Comparison of ENCODE assay signal across 2 cellular contexts in the genomic region with DNA sequence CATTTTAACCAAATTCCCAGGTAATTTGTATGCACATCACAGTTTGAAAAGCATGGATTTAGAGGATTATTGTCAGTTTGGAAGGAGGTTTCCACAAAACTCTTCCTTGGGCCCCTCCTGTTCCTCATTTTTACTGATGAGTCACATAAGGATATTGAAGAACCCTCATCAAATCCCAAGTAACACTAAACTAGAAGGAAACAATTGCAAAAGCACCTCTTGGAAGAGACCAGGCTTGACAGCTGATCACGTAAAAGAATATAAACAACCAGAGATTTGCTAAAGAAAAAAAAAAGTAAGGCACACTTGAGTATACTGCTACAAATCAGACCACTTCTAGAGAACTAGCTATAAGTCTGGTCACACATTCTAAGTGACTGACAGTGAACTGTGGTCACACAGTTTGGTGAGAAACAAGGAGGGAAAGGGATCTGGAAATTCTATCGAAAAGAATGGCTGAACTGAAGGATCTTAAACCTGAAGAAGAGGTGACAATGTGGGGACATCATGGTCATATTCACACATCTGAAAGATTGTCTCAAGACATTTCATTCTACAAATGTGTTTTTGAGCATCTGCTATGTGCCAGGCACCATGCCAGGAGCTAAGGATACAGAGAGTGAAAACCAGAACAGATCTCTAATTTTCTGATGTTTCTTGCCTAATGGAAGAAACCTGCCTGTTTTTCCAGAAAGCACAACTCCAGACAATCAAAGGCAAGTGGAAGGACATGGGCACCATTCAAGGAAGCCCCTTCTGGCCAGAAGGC.
TF ChIP-seq lines count a peak whose summit lies in the region.

No MANE protein-coding gene starts in this region.

TF ChIP-seq in SK-N-SH treated with all-trans-retinoic acid at 6 μM for 48 hours, 23 proteins besides CTCF, POLR2A, EP300 and RAD21 (continued from another document):
- TF ChIP-seq, protein P1, sequence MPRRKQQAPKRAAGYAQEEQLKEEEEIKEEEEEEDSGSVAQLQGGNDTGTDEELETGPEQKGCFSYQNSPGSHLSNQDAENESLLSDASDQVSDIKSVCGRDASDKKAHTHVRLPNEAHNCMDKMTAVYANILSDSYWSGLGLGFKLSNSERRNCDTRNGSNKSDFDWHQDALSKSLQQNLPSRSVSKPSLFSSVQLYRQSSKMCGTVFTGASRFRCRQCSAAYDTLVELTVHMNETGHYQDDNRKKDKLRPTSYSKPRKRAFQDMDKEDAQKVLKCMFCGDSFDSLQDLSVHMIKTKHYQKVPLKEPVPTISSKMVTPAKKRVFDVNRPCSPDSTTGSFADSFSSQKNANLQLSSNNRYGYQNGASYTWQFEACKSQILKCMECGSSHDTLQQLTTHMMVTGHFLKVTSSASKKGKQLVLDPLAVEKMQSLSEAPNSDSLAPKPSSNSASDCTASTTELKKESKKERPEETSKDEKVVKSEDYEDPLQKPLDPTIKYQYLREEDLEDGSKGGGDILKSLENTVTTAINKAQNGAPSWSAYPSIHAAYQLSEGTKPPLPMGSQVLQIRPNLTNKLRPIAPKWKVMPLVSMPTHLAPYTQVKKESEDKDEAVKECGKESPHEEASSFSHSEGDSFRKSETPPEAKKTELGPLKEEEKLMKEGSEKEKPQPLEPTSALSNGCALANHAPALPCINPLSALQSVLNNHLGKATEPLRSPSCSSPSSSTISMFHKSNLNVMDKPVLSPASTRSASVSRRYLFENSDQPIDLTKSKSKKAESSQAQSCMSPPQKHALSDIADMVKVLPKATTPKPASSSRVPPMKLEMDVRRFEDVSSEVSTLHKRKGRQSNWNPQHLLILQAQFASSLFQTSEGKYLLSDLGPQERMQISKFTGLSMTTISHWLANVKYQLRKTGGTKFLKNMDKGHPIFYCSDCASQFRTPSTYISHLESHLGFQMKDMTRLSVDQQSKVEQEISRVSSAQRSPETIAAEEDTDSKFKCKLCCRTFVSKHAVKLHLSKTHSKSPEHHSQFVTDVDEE (CRISPR knock-in tag; IDR thresholded peaks at IDR 0.05), result no peak
- no peak for TF ChIP-seq ZNF8 (CRISPR knock-in tag; IDR thresholded peaks at IDR 0.05)
- TF ChIP-seq SNAI2 (CRISPR knock-in tag; IDR thresholded peaks at IDR 0.05), result no peak
- no peak for TF ChIP-seq TOX (CRISPR knock-in tag; IDR thresholded peaks at IDR 0.05; ENCODE audit: borderline replicate concordance)
- no peak for TF ChIP-seq ZC3H10 (CRISPR knock-in tag; IDR thresholded peaks at IDR 0.05)
- no peak for TF ChIP-seq ZNF565 (CRISPR knock-in tag; conservative IDR thresholded peaks at IDR 0.05; ENCODE audit: low read depth)
- TF ChIP-seq, protein P2, sequence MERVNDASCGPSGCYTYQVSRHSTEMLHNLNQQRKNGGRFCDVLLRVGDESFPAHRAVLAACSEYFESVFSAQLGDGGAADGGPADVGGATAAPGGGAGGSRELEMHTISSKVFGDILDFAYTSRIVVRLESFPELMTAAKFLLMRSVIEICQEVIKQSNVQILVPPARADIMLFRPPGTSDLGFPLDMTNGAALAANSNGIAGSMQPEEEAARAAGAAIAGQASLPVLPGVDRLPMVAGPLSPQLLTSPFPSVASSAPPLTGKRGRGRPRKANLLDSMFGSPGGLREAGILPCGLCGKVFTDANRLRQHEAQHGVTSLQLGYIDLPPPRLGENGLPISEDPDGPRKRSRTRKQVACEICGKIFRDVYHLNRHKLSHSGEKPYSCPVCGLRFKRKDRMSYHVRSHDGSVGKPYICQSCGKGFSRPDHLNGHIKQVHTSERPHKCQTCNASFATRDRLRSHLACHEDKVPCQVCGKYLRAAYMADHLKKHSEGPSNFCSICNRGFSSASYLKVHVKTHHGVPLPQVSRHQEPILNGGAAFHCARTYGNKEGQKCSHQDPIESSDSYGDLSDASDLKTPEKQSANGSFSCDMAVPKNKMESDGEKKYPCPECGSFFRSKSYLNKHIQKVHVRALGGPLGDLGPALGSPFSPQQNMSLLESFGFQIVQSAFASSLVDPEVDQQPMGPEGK (CRISPR knock-in tag; IDR thresholded peaks at IDR 0.05; ENCODE audit: borderline replicate concordance), result no peak
- TF ChIP-seq ZFP30 (CRISPR knock-in tag; IDR thresholded peaks at IDR 0.05), result no peak
- no peak for TF ChIP-seq ISL1 (CRISPR knock-in tag; IDR thresholded peaks at IDR 0.05)
- TF ChIP-seq PPARA (CRISPR knock-in tag; IDR thresholded peaks at IDR 0.05; ENCODE audit: borderline replicate concordance), result no peak
- TF ChIP-seq TCF4 (CRISPR knock-in tag; IDR thresholded peaks at IDR 0.05; ENCODE audit: borderline replicate concordance), result no peak
- no peak for TF ChIP-seq CSDC2 (CRISPR knock-in tag; IDR thresholded peaks at IDR 0.05)
- TF ChIP-seq ZFP3 (CRISPR knock-in tag; IDR thresholded peaks at IDR 0.05), result no peak
- no peak for TF ChIP-seq RARB (CRISPR knock-in tag; IDR thresholded peaks at IDR 0.05)
- TF ChIP-seq ZNF70 (CRISPR knock-in tag; IDR thresholded peaks at IDR 0.05), result no peak
- TF ChIP-seq OSR1 (CRISPR knock-in tag; IDR thresholded peaks at IDR 0.05), result no peak
- TF ChIP-seq, protein P3, sequence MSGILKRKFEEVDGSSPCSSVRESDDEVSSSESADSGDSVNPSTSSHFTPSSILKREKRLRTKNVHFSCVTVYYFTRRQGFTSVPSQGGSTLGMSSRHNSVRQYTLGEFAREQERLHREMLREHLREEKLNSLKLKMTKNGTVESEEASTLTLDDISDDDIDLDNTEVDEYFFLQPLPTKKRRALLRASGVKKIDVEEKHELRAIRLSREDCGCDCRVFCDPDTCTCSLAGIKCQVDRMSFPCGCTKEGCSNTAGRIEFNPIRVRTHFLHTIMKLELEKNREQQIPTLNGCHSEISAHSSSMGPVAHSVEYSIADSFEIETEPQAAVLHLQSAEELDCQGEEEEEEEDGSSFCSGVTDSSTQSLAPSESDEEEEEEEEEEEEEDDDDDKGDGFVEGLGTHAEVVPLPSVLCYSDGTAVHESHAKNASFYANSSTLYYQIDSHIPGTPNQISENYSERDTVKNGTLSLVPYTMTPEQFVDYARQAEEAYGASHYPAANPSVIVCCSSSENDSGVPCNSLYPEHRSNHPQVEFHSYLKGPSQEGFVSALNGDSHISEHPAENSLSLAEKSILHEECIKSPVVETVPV (CRISPR knock-in tag; IDR thresholded peaks at IDR 0.05), result no peak
- TF ChIP-seq, protein P4, sequence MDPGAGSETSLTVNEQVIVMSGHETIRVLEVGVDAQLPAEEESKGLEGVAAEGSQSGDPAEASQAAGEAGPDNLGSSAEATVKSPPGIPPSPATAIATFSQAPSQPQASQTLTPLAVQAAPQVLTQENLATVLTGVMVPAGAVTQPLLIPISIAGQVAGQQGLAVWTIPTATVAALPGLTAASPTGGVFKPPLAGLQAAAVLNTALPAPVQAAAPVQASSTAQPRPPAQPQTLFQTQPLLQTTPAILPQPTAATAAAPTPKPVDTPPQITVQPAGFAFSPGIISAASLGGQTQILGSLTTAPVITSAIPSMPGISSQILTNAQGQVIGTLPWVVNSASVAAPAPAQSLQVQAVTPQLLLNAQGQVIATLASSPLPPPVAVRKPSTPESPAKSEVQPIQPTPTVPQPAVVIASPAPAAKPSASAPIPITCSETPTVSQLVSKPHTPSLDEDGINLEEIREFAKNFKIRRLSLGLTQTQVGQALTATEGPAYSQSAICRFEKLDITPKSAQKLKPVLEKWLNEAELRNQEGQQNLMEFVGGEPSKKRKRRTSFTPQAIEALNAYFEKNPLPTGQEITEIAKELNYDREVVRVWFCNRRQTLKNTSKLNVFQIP (CRISPR knock-in tag; IDR thresholded peaks at IDR 0.05; ENCODE audit: borderline replicate concordance, low read depth), result no peak
- TF ChIP-seq ESRRG (CRISPR knock-in tag; IDR thresholded peaks at IDR 0.05), result no peak
TF ChIP-seq in SK-N-SH treated with all-trans-retinoic acid at 6 μM for 48 hours: peak in this region for 0.

TF ChIP-seq in SK-N-SH, 30 proteins besides CTCF, POLR2A, EP300 and RAD21 (continued from another document):
- TF ChIP-seq, protein P5, sequence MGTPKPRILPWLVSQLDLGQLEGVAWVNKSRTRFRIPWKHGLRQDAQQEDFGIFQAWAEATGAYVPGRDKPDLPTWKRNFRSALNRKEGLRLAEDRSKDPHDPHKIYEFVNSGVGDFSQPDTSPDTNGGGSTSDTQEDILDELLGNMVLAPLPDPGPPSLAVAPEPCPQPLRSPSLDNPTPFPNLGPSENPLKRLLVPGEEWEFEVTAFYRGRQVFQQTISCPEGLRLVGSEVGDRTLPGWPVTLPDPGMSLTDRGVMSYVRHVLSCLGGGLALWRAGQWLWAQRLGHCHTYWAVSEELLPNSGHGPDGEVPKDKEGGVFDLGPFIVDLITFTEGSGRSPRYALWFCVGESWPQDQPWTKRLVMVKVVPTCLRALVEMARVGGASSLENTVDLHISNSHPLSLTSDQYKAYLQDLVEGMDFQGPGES (IDR thresholded peaks at IDR 0.05; ENCODE audit: low read depth, low read length), result no peak
- TF ChIP-seq, protein P6, sequence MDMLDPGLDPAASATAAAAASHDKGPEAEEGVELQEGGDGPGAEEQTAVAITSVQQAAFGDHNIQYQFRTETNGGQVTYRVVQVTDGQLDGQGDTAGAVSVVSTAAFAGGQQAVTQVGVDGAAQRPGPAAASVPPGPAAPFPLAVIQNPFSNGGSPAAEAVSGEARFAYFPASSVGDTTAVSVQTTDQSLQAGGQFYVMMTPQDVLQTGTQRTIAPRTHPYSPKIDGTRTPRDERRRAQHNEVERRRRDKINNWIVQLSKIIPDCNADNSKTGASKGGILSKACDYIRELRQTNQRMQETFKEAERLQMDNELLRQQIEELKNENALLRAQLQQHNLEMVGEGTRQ (IDR thresholded peaks at IDR 0.05; ENCODE audit: borderline replicate concordance, low read depth, low read length), result no peak
- no peak for TF ChIP-seq TEAD4 (IDR thresholded peaks at IDR 0.05; ENCODE audit: borderline replicate concordance, insufficient read depth)
